Comparison of ENCODE assay signal across 25 cellular contexts in the genomic region with DNA sequence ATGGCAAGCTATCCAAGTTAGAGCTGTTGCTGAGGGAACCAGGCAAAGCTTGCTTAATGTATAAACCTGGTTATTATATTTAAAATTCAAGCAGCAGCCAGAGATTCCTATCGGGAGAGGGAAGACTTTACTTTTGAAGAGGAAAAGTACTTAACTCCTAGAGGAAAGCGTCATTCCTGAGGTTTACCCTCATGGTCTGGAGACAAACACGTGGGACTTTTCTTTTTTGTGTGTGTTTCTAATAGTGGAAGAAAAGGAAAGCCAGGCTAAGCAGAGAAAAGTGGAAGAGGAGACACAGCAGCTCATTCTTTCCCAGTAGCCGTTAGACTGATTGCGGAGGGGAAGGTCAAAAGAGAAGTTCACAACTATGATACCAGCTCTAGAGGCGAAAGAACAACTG. TPM values are rescaled to one million over a fixed set of nuclear protein-coding genes. Genes with fewer than 3 reads are reported as not detected.
A peak's percentile ranks its signal among the peaks of the same experiment; 100 is the strongest.
DNase-seq lines count a peak whose midpoint lies in the region; ATAC-seq, FAIRE-seq and TF ChIP-seq lines count a peak whose summit lies in the region.
"Had no signal": no experiment of that assay in that cellular context is flagged by ENCODE, and none has a peak within 500 bp of the region (broad histone marks: within the 10 kb centered on the region; RNA-seq: fewer than 3 reads in every experiment).

No MANE protein-coding gene starts in this region.

- DNase-seq in cardiac muscle cell (ENCODE audit: low read depth in 1 of 2, low spot score in 1 of 2), result peak in 1 of 2 donors; percentile 12
- DNase-seq in cardiac septum (ENCODE audit: low spot score), result no peak
- peak; percentile 8 for DNase-seq in iris pigment epithelial cell (ENCODE audit: low read depth)
- peak in 1 of 2 donors; percentile 57 for DNase-seq in trophoblast cell
- no peak for DNase-seq in T-helper 2 cell treated with Interferon-gamma antibody and Interleukin-4, amounts not matched to agents 5 μg/mL and 100 μg/mL, for 36 hours (ENCODE audit: low spot score)
- DNase-seq in activated effector memory CD4-positive, alpha-beta T cell treated with anti-CD3 and anti-CD28 coated beads, Interleukin-2, amount 50 U/mL, for 16 hours, result no peak
- no peak for DNase-seq in GM12891 (ENCODE audit: insufficient read length, low spot score)
- DNase-seq: ACHN; CD4-positive, alpha-beta T cell; DND-41; HFFc6; MG63; NCI-H1417; NCI-H1694 treated with DMSO at 0.1 percent for 48 hours; NCI-H2081 treated with DMSO at 0.1 percent for 48 hours; NCI-H2171 treated with DMSO at 0.1 percent for 48 hours; NCI-H524 treated with DMSO at 0.1 percent for 48 hours; NCI-H82 had no signal

- no peak overlapping the region for H2AK5ac ChIP-seq in trophoblast cell (ENCODE audit: low read length)

- H4K8ac ChIP-seq in trophoblast cell (ENCODE audit: low read depth, low read length), result no peak overlapping the region

- H4K12ac ChIP-seq in trophoblast cell (ENCODE audit: low read depth, low read length), result no peak overlapping the region

- H3K14ac ChIP-seq in trophoblast cell (ENCODE audit: low read length), result no peak overlapping the region

- H4K91ac ChIP-seq in trophoblast cell (ENCODE audit: low read depth, low read length), result no peak overlapping the region

- H2AFZ ChIP-seq in trophoblast cell (ENCODE audit: insufficient read depth, low read length, poor library complexity), result no peak overlapping the region

- peaks cover 2% of the 10 kb centered on the region for H3K27me3 Mint-ChIP-seq in T-helper 2 cell treated with Interferon-gamma antibody and Interleukin-4, amounts not matched to agents 5 μg/mL and 100 μg/mL, for 36 hours (ENCODE audit: low read depth)

- no peak overlapping the region for H3K18ac ChIP-seq in trophoblast cell (ENCODE audit: low read length)

- no peak overlapping the region for H2BK12ac ChIP-seq in trophoblast cell (ENCODE audit: low read length)

- intact Hi-C loops in cardiac septum (cut with DNase I), result loop anchor here (5.0 kb wide), 1 partner anchor 58 kb away; no protein-coding TSS in a partner anchor

- H3K4me3 ChIP-seq in cardiac muscle cell, result no peak overlapping the region
- no peak overlapping the region for H3K4me3 ChIP-seq in trophoblast cell (ENCODE audit: low read depth, low read length)
- H3K4me3 ChIP-seq: BLaER1, K562, MG63 had no signal

- no peak for TF ChIP-seq POLR2A in GM12891 (IDR thresholded peaks at IDR 0.05; ENCODE audit: low read depth, low read length)

- TF ChIP-seq CTCF in cardiac muscle cell (IDR thresholded peaks at IDR 0.05; ENCODE audit: low read depth, low read length), result no peak

- no peak overlapping the region for H3K4me3 Mint-ChIP-seq in T-helper 2 cell treated with Interferon-gamma antibody and Interleukin-4, amounts not matched to agents 5 μg/mL and 100 μg/mL, for 36 hours
- H3K4me3 Mint-ChIP-seq: CD4-positive, alpha-beta T cell; HFFc6 had no signal

- FAIRE-seq in GM12891 (lab: Jason Lieb, UNC), result no peak
- FAIRE-seq: GM12892, H54, K562 had no signal

- H3K79me1 ChIP-seq in trophoblast cell (ENCODE audit: low read length), result peaks cover 8% of the 10 kb centered on the region

- H3K9me3 ChIP-seq in cardiac muscle cell (ENCODE audit: low read depth), result no peaks in the 10 kb centered on the region
- H3K9me3 ChIP-seq in trophoblast cell (ENCODE audit: insufficient read depth, low read depth, low read length), result no peaks in the 10 kb centered on the region
- H3K9me3 ChIP-seq: BLaER1, MG63 had no signal

- H3K9ac ChIP-seq in trophoblast cell (ENCODE audit: low read length), result no peak overlapping the region
- H3K9ac ChIP-seq: BLaER1 had no signal

- no peaks in the 10 kb centered on the region for H3K27me3 ChIP-seq in cardiac muscle cell
- H3K27me3 ChIP-seq in trophoblast cell (ENCODE audit: insufficient read depth, low read length), result no peaks in the 10 kb centered on the region
- H3K27me3 ChIP-seq: BLaER1, MG63 had no signal

- H3K27ac Mint-ChIP-seq in T-helper 2 cell treated with Interferon-gamma antibody and Interleukin-4, amounts not matched to agents 5 μg/mL and 100 μg/mL, for 36 hours, result no peak overlapping the region
- H3K27ac Mint-ChIP-seq: CD4-positive, alpha-beta T cell; HFFc6 had no signal

- no peak overlapping the region for H2BK5ac ChIP-seq in trophoblast cell (ENCODE audit: low read depth, low read length, poor library complexity)

- H3K79me2 ChIP-seq in trophoblast cell (ENCODE audit: control insufficient read depth, insufficient read depth, low read length, poor library complexity), result no peaks in the 10 kb centered on the region

- no peak overlapping the region for H3K4ac ChIP-seq in trophoblast cell (ENCODE audit: low read depth, low read length)

- peak overlapping the region; percentile 14 for H2BK120ac ChIP-seq in trophoblast cell (ENCODE audit: insufficient read depth, low read length, poor library complexity)

- no peak for ATAC-seq in GM18870 (IDR thresholded peaks at IDR 0.05; ENCODE audit: unreplicated experiment)
- ATAC-seq: K562, Panc1 had no signal

- H3K36me3 ChIP-seq in cardiac muscle cell, result no peaks in the 10 kb centered on the region
- no peaks in the 10 kb centered on the region for H3K36me3 ChIP-seq in trophoblast cell (ENCODE audit: control insufficient read depth in 1 of 2, insufficient read depth in 2 of 2, low read length in 2 of 2)
- H3K36me3 ChIP-seq: BLaER1, MG63 had no signal

- H3K27ac ChIP-seq in cardiac muscle cell (peak overlapping the region; percentile 36), trophoblast cell (ENCODE audit: low read depth, low read length) (no peak overlapping the region)
- H3K27ac ChIP-seq: 22Rv1, BLaER1 had no signal

- H3K23ac ChIP-seq in trophoblast cell (ENCODE audit: low read length), result no peak overlapping the region

- H3K4me2 ChIP-seq in trophoblast cell (ENCODE audit: low read length), result no peak overlapping the region
- H3K4me2 ChIP-seq: BLaER1 had no signal

- WGBS in trophoblast cell (ENCODE audit: extremely low coverage, insufficient coverage, insufficient read length), result no CpG with 5 or more reads among the region's 6 CpGs

- no peaks in the 10 kb centered on the region for H3K4me1 Mint-ChIP-seq in T-helper 2 cell treated with Interferon-gamma antibody and Interleukin-4, amounts not matched to agents 5 μg/mL and 100 μg/mL, for 36 hours (ENCODE audit: low read depth)

- no peaks in the 10 kb centered on the region for H3K36me3 Mint-ChIP-seq in T-helper 2 cell treated with Interferon-gamma antibody and Interleukin-4, amounts not matched to agents 5 μg/mL and 100 μg/mL, for 36 hours (ENCODE audit: low read depth)

- peaks cover 5% of the 10 kb centered on the region for H3K4me1 ChIP-seq in cardiac muscle cell (ENCODE audit: low read depth)
- H3K4me1 ChIP-seq in trophoblast cell (ENCODE audit: control insufficient read depth in 1 of 2, insufficient read depth in 2 of 2, low read length in 2 of 2), result peaks cover 7 to 11% of the 10 kb centered on the region in 2 experiments

- H3K9me3 Mint-ChIP-seq in T-helper 2 cell treated with Interferon-gamma antibody and Interleukin-4, amounts not matched to agents 5 μg/mL and 100 μg/mL, for 36 hours, result no peaks in the 10 kb centered on the region
- H3K9me3 Mint-ChIP-seq: CD4-positive, alpha-beta T cell; HFFc6 had no signal

TF ChIP-seq in GM12891, 5 proteins besides CTCF, POLR2A, EP300 and RAD21:
- TF ChIP-seq SPI1 (IDR thresholded peaks at IDR 0.05; ENCODE audit: low read depth, low read length), result no peak
- TF ChIP-seq TAF1 (IDR thresholded peaks at IDR 0.05; ENCODE audit: low read depth, low read length), result no peak
- no peak for TF ChIP-seq POLR2AphosphoS5 (IDR thresholded peaks at IDR 0.05; ENCODE audit: low read depth, low read length)
- TF ChIP-seq POU2F2 (IDR thresholded peaks at IDR 0.05; ENCODE audit: low read depth, low read length), result no peak
- TF ChIP-seq PAX5 (IDR thresholded peaks at IDR 0.05; ENCODE audit: insufficient read depth, low read length, severe bottlenecking), result no peak

RNA-seq across cellular contexts. Expression of gene MYH10, which starts 40.0 kb away (rescaled TPM):
- 152 and 194 TPM in 2 replicates for total RNA-seq in cardiac muscle cell
- 147 and 159 TPM in 2 replicates for polyA plus RNA-seq in cardiac muscle cell
- total RNA-seq in cardiac septum, result 45.6 TPM
- 132 and 148 TPM in 2 replicates for polyA plus RNA-seq in trophoblast cell (2013)
- polyA plus RNA-seq in GM12891 (2012; ENCODE audit: low read depth, missing spikeins), result 31.0 TPM
